Comparison of ENCODE assay signal across 34 cellular contexts in genomic region chr3:15449489-15449888, GRCh38.
"Had no signal": no experiment of that assay in that cellular context is flagged by ENCODE, and none has a peak within 500 bp of the region (broad histone marks: within the 10 kb centered on the region; RNA-seq: fewer than 3 reads in every experiment).

No MANE protein-coding gene starts in this region.

- H3K27me3 ChIP-seq: ascending aorta, breast epithelium, cardiac muscle cell, dorsolateral prefrontal cortex, esophagus squamous epithelium, gastroesophageal sphincter had no signal

- H3K4me1 ChIP-seq: ascending aorta, breast epithelium, esophagus squamous epithelium, gastroesophageal sphincter had no signal

- H3K4me3 ChIP-seq: ascending aorta, breast epithelium, cardiac muscle cell, coronary artery, dorsolateral prefrontal cortex, esophagus squamous epithelium, gastroesophageal sphincter had no signal

- DNase-seq: activated CD4-positive, alpha-beta memory T cell treated with anti-CD3 and anti-CD28 coated beads, Interleukin-2, amount 10 ng/mL, durations not matched to agents 7 days and 5 days; activated CD4-positive, alpha-beta T cell treated with anti-CD3 and anti-CD28 coated beads for 1 hour; activated CD4-positive, alpha-beta T cell treated with anti-CD3 and anti-CD28 coated beads for 4 hours; activated CD4-positive, alpha-beta T cell treated with anti-CD3 and anti-CD28 coated beads, Interleukin-2, amount 10 ng/mL, durations not matched to agents 7 days and 5 days; activated CD4-positive, alpha-beta T cell treated with anti-CD3 and anti-CD28 coated beads, Interleukin-2, amount 50 U/mL, for 4 hours; activated CD8-positive, alpha-beta memory T cell treated with anti-CD3 and anti-CD28 coated beads, Interleukin-2, amount 50 U/mL, for 4 hours; activated gamma-delta T cell; activated naive CD4-positive, alpha-beta T cell; activated naive CD4-positive, alpha-beta T cell treated with anti-CD3 and anti-CD28 coated beads, Interleukin-2, amount 10 ng/mL, durations not matched to agents 7 days and 5 days; activated naive CD8-positive, alpha-beta T cell treated with anti-CD3 and anti-CD28 coated beads, Interleukin-2, amount 10 ng/mL, durations not matched to agents 7 days and 5 days; activated T-cell treated with anti-CD3 and anti-CD28 coated beads, Interleukin-2, amount 50 U/mL, for 1 hour; activated T-cell treated with anti-CD3 and anti-CD28 coated beads, Interleukin-2, amount 50 U/mL, for 48 hours; dorsolateral prefrontal cortex; effector memory CD4-positive, alpha-beta T cell; erythroblast; esophagus squamous epithelium; foreskin melanocyte; head of caudate nucleus; T-helper 1 cell; T-helper 17 cell; T1000 had no signal

- H3K4me1 Mint-ChIP-seq: activated CD4-positive, alpha-beta memory T cell treated with anti-CD3 and anti-CD28 coated beads, Interleukin-2, amount 10 ng/mL, durations not matched to agents 7 days and 5 days; activated naive CD4-positive, alpha-beta T cell treated with anti-CD3 and anti-CD28 coated beads, Interleukin-2, amount 10 ng/mL, durations not matched to agents 7 days and 5 days; brain; T-helper 17 cell had no signal

- H3K4me3 Mint-ChIP-seq: activated CD4-positive, alpha-beta memory T cell treated with anti-CD3 and anti-CD28 coated beads, Interleukin-2, amount 10 ng/mL, durations not matched to agents 7 days and 5 days; activated CD4-positive, alpha-beta T cell treated with anti-CD3 and anti-CD28 coated beads, Interleukin-2, amount 10 ng/mL, durations not matched to agents 7 days and 5 days; activated naive CD4-positive, alpha-beta T cell treated with anti-CD3 and anti-CD28 coated beads, Interleukin-2, amount 10 ng/mL, durations not matched to agents 7 days and 5 days; activated naive CD8-positive, alpha-beta T cell treated with anti-CD3 and anti-CD28 coated beads, Interleukin-2, amount 10 ng/mL, durations not matched to agents 7 days and 5 days; activated T-helper 1 cell treated with anti-CD3 and anti-CD28 coated beads, Interleukin-12 subunit alpha, Interleukin-12 subunit beta, Interleukin-2, Interleukin-4 antibody, amounts not matched to agents 30 ng/mL and 10 ng/mL and 1 ng/mL, durations not matched to agents 14 hours and 24 hours and 36 hours; brain; central memory CD8-positive, alpha-beta T cell; dendritic cell treated with granulocyte-macrophage colony-stimulating factor and Interleukin-4, amounts not matched to agents 40 ng/mL and 50 ng/mL, for 4 days; T-helper 17 cell; T-helper 2 cell treated with Interferon-gamma antibody and Interleukin-4, amounts not matched to agents 5 μg/mL and 100 μg/mL, for 36 hours; WTC11 had no signal

- H3K9me3 Mint-ChIP-seq: activated CD4-positive, alpha-beta memory T cell treated with anti-CD3 and anti-CD28 coated beads, Interleukin-2, amount 10 ng/mL, durations not matched to agents 7 days and 5 days; activated CD4-positive, alpha-beta T cell treated with anti-CD3 and anti-CD28 coated beads, Interleukin-2, amount 10 ng/mL, durations not matched to agents 7 days and 5 days; activated naive CD4-positive, alpha-beta T cell treated with anti-CD3 and anti-CD28 coated beads, Interleukin-2, amount 10 ng/mL, durations not matched to agents 7 days and 5 days; activated naive CD4-positive, alpha-beta T cell treated with anti-CD3 and anti-CD28 coated beads, Interleukin-2, amount 50 U/mL, for 72 hours; activated naive CD8-positive, alpha-beta T cell treated with anti-CD3 and anti-CD28 coated beads, Interleukin-2, amount 10 ng/mL, durations not matched to agents 7 days and 5 days; activated T-helper 1 cell treated with anti-CD3 and anti-CD28 coated beads, Interleukin-12 subunit alpha, Interleukin-12 subunit beta, Interleukin-2, Interleukin-4 antibody, amounts not matched to agents 30 ng/mL and 10 ng/mL and 1 ng/mL, durations not matched to agents 14 hours and 24 hours and 36 hours; brain; central memory CD8-positive, alpha-beta T cell; dendritic cell treated with granulocyte-macrophage colony-stimulating factor and Interleukin-4, amounts not matched to agents 40 ng/mL and 50 ng/mL, for 4 days; T-helper 2 cell treated with Interferon-gamma antibody and Interleukin-4, amounts not matched to agents 5 μg/mL and 100 μg/mL, for 36 hours; WTC11 had no signal

- H3K27ac Mint-ChIP-seq: activated CD4-positive, alpha-beta memory T cell treated with anti-CD3 and anti-CD28 coated beads, Interleukin-2, amount 10 ng/mL, durations not matched to agents 7 days and 5 days; activated CD4-positive, alpha-beta T cell treated with anti-CD3 and anti-CD28 coated beads, Interleukin-2, amount 10 ng/mL, durations not matched to agents 7 days and 5 days; activated naive CD4-positive, alpha-beta T cell treated with anti-CD3 and anti-CD28 coated beads, Interleukin-2, amount 10 ng/mL, durations not matched to agents 7 days and 5 days; activated naive CD4-positive, alpha-beta T cell treated with anti-CD3 and anti-CD28 coated beads, Interleukin-2, amount 50 U/mL, for 72 hours; activated naive CD8-positive, alpha-beta T cell treated with anti-CD3 and anti-CD28 coated beads, Interleukin-2, amount 10 ng/mL, durations not matched to agents 7 days and 5 days; activated T-helper 1 cell treated with anti-CD3 and anti-CD28 coated beads, Interleukin-12 subunit alpha, Interleukin-12 subunit beta, Interleukin-2, Interleukin-4 antibody, amounts not matched to agents 30 ng/mL and 10 ng/mL and 1 ng/mL, durations not matched to agents 14 hours and 24 hours and 36 hours; dendritic cell treated with granulocyte-macrophage colony-stimulating factor and Interleukin-4, amounts not matched to agents 40 ng/mL and 50 ng/mL, for 4 days; T-helper 2 cell treated with Interferon-gamma antibody and Interleukin-4, amounts not matched to agents 5 μg/mL and 100 μg/mL, for 36 hours had no signal

- H3K36me3 Mint-ChIP-seq: activated naive CD4-positive, alpha-beta T cell treated with anti-CD3 and anti-CD28 coated beads, Interleukin-2, amount 50 U/mL, for 72 hours; WTC11 had no signal

- H3K27ac ChIP-seq: ascending aorta, breast epithelium, cardiac muscle cell, coronary artery, esophagus squamous epithelium, gastroesophageal sphincter, VCaP had no signal

- ATAC-seq: activated naive CD4-positive, alpha-beta T cell treated with anti-CD3 and anti-CD28 coated beads, Interleukin-2, amount 50 U/mL, for 72 hours; gastroesophageal sphincter; T-helper 17 cell; WTC11 had no signal

- H3K36me3 ChIP-seq: breast epithelium, cardiac muscle cell had no signal

- H3K9me3 ChIP-seq: ascending aorta, breast epithelium, esophagus squamous epithelium, gastroesophageal sphincter had no signal
